In the genomic region with DNA sequence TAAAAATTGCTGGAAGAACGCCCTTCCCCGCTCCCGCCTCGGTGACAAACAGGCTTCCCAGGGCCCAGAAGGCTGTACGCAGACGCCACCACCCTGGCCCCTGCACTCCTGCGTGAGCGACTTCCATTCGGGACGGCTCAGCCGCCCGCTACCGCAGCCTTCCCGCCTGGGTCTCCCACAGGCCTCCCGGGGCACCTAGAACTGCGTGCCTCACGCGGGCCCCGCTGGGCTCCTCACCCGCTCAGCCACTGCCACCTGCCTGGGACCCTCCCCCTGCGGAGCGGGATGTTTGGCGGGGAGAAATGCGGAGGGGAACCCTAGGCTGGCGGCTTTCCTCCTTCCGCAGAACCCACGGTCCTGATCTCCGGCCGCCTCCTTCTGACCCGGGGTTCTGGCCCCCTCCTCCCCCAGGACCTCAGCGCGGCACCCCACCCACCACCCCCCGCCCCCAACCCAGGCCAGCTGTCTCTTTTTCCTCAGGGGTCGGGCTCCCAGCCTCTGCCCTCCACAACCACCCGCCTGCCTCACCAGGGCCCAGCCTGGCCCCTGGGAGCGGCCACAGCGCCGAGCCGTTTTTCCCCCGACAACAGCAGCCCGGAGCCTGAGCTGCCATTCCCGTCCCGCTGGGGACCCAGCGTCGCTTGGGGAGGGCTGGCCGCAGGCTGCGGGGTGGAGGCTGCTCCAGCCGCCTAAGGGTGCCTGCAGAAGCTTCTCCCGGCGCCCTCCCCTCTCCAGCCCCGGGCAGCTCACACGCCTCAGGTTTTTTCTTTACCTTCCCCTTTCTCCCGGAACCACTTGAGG, we compare ENCODE assay signal across 8 cellular contexts. TPM values are rescaled to one million over a fixed set of nuclear protein-coding genes. Genes with fewer than 3 reads are reported as not detected.
DNase-seq lines count a peak whose midpoint lies in the region; ATAC-seq and TF ChIP-seq lines count a peak whose summit lies in the region.

No MANE protein-coding gene starts in this region.

- 3 to 4% methylated on average over 32 to 33 of the region's 53 CpGs for WGBS in thyroid gland, 2 donors

- H3K9ac ChIP-seq in HCT116 (ENCODE audit: low read length), result peak overlapping the region; percentile 66

- RAD21 ChIA-PET in HCT116 (lab: Charles Lee; ENCODE audit: low non-redundant PET in 1 of 2, low total read pairs in 2 of 2, uncharacterized antibody in 2 of 2, unreplicated experiment in 2 of 2), result interaction anchor here (0.6 kb wide), 2 partner anchors 14 to 47 kb away, joined by 3 to 6 read pairs; no protein-coding TSS in a partner anchor

- H3K4me2 ChIP-seq in HCT116 (ENCODE audit: low read length), result peak overlapping the region; percentile 82

- H3K27ac ChIP-seq in HCT116 (ENCODE audit: low read depth, low read length) (peak overlapping the region; percentile 71), thyroid gland (peak overlapping the region in 2 of 3 donors; percentile 51 to 68)

- no TSS peak for BruUV-seq in HCT116 (replicated peaks; lab: Mats Ljungman, UMichigan)

- CTCF ChIA-PET in AG04449 (lab: Yijun Ruan, JAX) (interaction anchor here (6.2 kb wide), 1 partner anchor 17 kb away, joined by 41 read pairs; no protein-coding TSS in a partner anchor), HCT116 (lab: Charles Lee) (interaction anchor here (1.9 kb wide), 1 partner anchor 18 kb away, joined by 6 read pairs; no protein-coding TSS in a partner anchor)
- CTCF ChIA-PET in activated CD8-positive, alpha-beta memory T cell treated with anti-CD3 and anti-CD28 coated beads, Interleukin-2, amount 10 ng/mL, durations not matched to agents 7 days and 5 days (lab: Charles Lee), result interaction anchor here (0.6 to 2.1 kb wide), 4 partner anchors 18 to 677 kb away, joined by 3 to 6 read pairs (median 4); no protein-coding TSS in a partner anchor

- no peaks in the 10 kb centered on the region for H3K9me3 ChIP-seq in HCT116 (ENCODE audit: control insufficient read depth in 1 of 2, insufficient read depth in 1 of 2, low read depth in 1 of 2, low read length in 2 of 2)
- no peaks in the 10 kb centered on the region for H3K9me3 ChIP-seq in thyroid gland

- H3K4me1 Mint-ChIP-seq in activated CD8-positive, alpha-beta memory T cell treated with anti-CD3 and anti-CD28 coated beads, Interleukin-2, amount 10 ng/mL, durations not matched to agents 7 days and 5 days, result peaks cover 4% of the 10 kb centered on the region
- no peaks in the 10 kb centered on the region for H3K4me1 Mint-ChIP-seq in mesothelial cell of epicardium

- peaks cover 13% of the 10 kb centered on the region for H3K27me3 Mint-ChIP-seq in activated CD8-positive, alpha-beta memory T cell treated with anti-CD3 and anti-CD28 coated beads, Interleukin-2, amount 10 ng/mL, durations not matched to agents 7 days and 5 days
- no peaks in the 10 kb centered on the region for H3K27me3 Mint-ChIP-seq in mesothelial cell of epicardium (ENCODE audit: low read depth)

- H3K9me2 ChIP-seq in HCT116 (ENCODE audit: insufficient read depth), result no peaks in the 10 kb centered on the region

- H3K79me2 ChIP-seq in HCT116 (ENCODE audit: insufficient read depth, low read length), result no peaks in the 10 kb centered on the region

- no peaks in the 10 kb centered on the region for H3K36me3 Mint-ChIP-seq in activated CD8-positive, alpha-beta memory T cell treated with anti-CD3 and anti-CD28 coated beads, Interleukin-2, amount 10 ng/mL, durations not matched to agents 7 days and 5 days
- H3K36me3 Mint-ChIP-seq in mesothelial cell of epicardium, result no peaks in the 10 kb centered on the region

- no peak overlapping the region for H3K27ac Mint-ChIP-seq in activated CD8-positive, alpha-beta memory T cell treated with anti-CD3 and anti-CD28 coated beads, Interleukin-2, amount 10 ng/mL, durations not matched to agents 7 days and 5 days
- H3K27ac Mint-ChIP-seq in mesothelial cell of epicardium, result peak overlapping the region; percentile 72

- H3K4me3 Mint-ChIP-seq in activated CD8-positive, alpha-beta memory T cell treated with anti-CD3 and anti-CD28 coated beads, Interleukin-2, amount 10 ng/mL, durations not matched to agents 7 days and 5 days, result peak overlapping the region; percentile 24
- peak overlapping the region; percentile 71 for H3K4me3 Mint-ChIP-seq in mesothelial cell of epicardium

- H2AFZ ChIP-seq in HCT116 (ENCODE audit: low read depth, low read length, poor library complexity, severe bottlenecking), result peak overlapping the region; percentile 45

- peaks cover 0 to 10% of the 10 kb centered on the region in 2 experiments; a peak in 2 of 4 replicates for H3K4me1 ChIP-seq in HCT116 (ENCODE audit: control insufficient read depth in 1 of 2, insufficient read depth in 2 of 2, low read length in 2 of 2)
- H3K4me1 ChIP-seq in thyroid gland, result peaks cover 13 to 15% of the 10 kb centered on the region in 2 donors

- TF ChIP-seq CTCF in AG04449 (IDR thresholded peaks at IDR 0.05; ENCODE audit: insufficient read depth, low read length, missing control alignments) (no peak), HCT116 (IDR thresholded peaks at IDR 0.05 in 2 of 3, conservative IDR thresholded peaks at IDR 0.05 in 1 of 3; ENCODE audit: borderline replicate concordance in 1 of 3, insufficient read depth in 1 of 3, low read depth in 2 of 3, low read length in 2 of 3) (no peak), epithelial cell of proximal tubule (conservative IDR thresholded peaks at IDR 0.05; ENCODE audit: low read depth, low read length) (no peak), mesothelial cell of epicardium (IDR thresholded peaks at IDR 0.05; ENCODE audit: unreplicated experiment) (no peak), thyroid gland (IDR thresholded peaks at IDR 0.05) (no peak)

- H3K36me3 ChIP-seq in HCT116 (ENCODE audit: control insufficient read depth in 1 of 2, insufficient read depth in 2 of 2, low read length in 2 of 2), result no peaks in the 10 kb centered on the region
- no peaks in the 10 kb centered on the region for H3K36me3 ChIP-seq in thyroid gland

- TF ChIP-seq RAD21 in HCT116 (IDR thresholded peaks at IDR 0.05; ENCODE audit: low read depth), result no peak

- TF ChIP-seq POLR2A in HCT116 (IDR thresholded peaks at IDR 0.05; ENCODE audit: borderline replicate concordance, extremely low read depth, insufficient read depth, insufficient read length) (peak; percentile 28), thyroid gland (IDR thresholded peaks at IDR 0.05) (peak in 1 of 2 donors; percentile 32)

- no peaks in the 10 kb centered on the region for H4K20me1 ChIP-seq in HCT116 (ENCODE audit: insufficient read depth)

- no peak for DNase-seq in AG04449 (ENCODE audit: low read depth, low spot score)
- no peak for DNase-seq in HCT116 (ENCODE audit: low read depth, low spot score)
- no peak for DNase-seq in activated CD8-positive, alpha-beta memory T cell treated with anti-CD3 and anti-CD28 coated beads, Interleukin-2, amount 10 ng/mL, durations not matched to agents 7 days and 5 days
- no peak for DNase-seq in epithelial cell of proximal tubule (ENCODE audit: low read depth)
- DNase-seq in mesothelial cell of epicardium (ENCODE audit: low spot score in 2 of 2, unreplicated experiment in 2 of 2), result peak; percentile 27 to 64
- DNase-seq in thyroid gland, result peak; percentile 48

- no peaks in the 10 kb centered on the region for H3K27me3 ChIP-seq in HCT116 (ENCODE audit: insufficient read depth, low read length)
- no peaks in the 10 kb centered on the region for H3K27me3 ChIP-seq in thyroid gland

- peak; percentile 72 for ATAC-seq in HCT116
- ATAC-seq in activated CD8-positive, alpha-beta memory T cell treated with anti-CD3 and anti-CD28 coated beads, Interleukin-2, amount 10 ng/mL, durations not matched to agents 7 days and 5 days, result peak; percentile 60
- no peak for ATAC-seq in GM18868 (IDR thresholded peaks at IDR 0.05; ENCODE audit: unreplicated experiment)
- no peak for ATAC-seq in HG03280 (IDR thresholded peaks at IDR 0.05; ENCODE audit: unreplicated experiment)

- POLR2A ChIA-PET in AG04449 (lab: Yijun Ruan, JAX), result interaction anchor here (0.6 to 1.2 kb wide), 3 partner anchors 18 to 106 kb away, joined by 3 to 6 read pairs (median 3); a partner anchor contains a TSS
- POLR2A ChIA-PET in HCT116 (lab: Charles Lee), result no interaction called here

- H3K4me3 ChIP-seq in AG04449 (ENCODE audit: low read depth, low read length) (peak overlapping the region; percentile 51), HCT116 (replicated peaks in 1 of 2; ENCODE audit: low read depth in 1 of 2, low read length in 2 of 2) (peak overlapping the region; percentile 51 to 60), epithelial cell of proximal tubule (ENCODE audit: low read depth, low read length) (peak overlapping the region; percentile 68), thyroid gland (replicated peaks in 1 of 3) (peak overlapping the region in 2 of 3 donors; percentile 46 to 54)

- H3K9me3 Mint-ChIP-seq in activated CD8-positive, alpha-beta memory T cell treated with anti-CD3 and anti-CD28 coated beads, Interleukin-2, amount 10 ng/mL, durations not matched to agents 7 days and 5 days (ENCODE audit: low read depth), result no peaks in the 10 kb centered on the region
- no peaks in the 10 kb centered on the region for H3K9me3 Mint-ChIP-seq in mesothelial cell of epicardium

- intact Hi-C loops in HCT116 (cut with micrococcal nuclease), result no loop called here
- intact Hi-C loops in thyroid gland (cut with DNase I), result no loop called here

TF ChIP-seq in HCT116, 20 proteins besides CTCF, POLR2A, EP300 and RAD21:
- TF ChIP-seq ZFX (IDR thresholded peaks at IDR 0.05) (peak; percentile 42; the same call in 1 of the 2 replicates), JUND (IDR thresholded peaks at IDR 0.05) (no peak)

RNA-seq across cellular contexts. Expression of a gene that starts 27.6 kb away (rescaled TPM):
- total RNA-seq in HCT116 (2021; ENCODE audit: unreplicated experiment), result 233 TPM
- polyA plus RNA-seq in HCT116 (2012), result 124 and 126 TPM in 2 replicates
- 100 to 1,000 TPM; 184 to 238 TPM for total RNA-seq in activated CD8-positive, alpha-beta memory T cell treated with anti-CD3 and anti-CD28 coated beads, Interleukin-2, amount 10 ng/mL, durations not matched to agents 7 days and 5 days
- total RNA-seq in epithelial cell of proximal tubule, result 55.6 and 67.9 TPM in 2 replicates
- total RNA-seq in mesothelial cell of epicardium, result 133 to 136 TPM (median 135 TPM) in 3 replicates
- 100 to 1,000 TPM in 3 of 4 donors, 10 to 100 TPM in 1; 98.9 to 114 (median 110) TPM for total RNA-seq in thyroid gland

RNA-seq across cellular contexts. Expression of a gene that starts 47.8 kb away (rescaled TPM):
- total RNA-seq in HCT116 (2021; ENCODE audit: unreplicated experiment), result 218 TPM
- polyA plus RNA-seq in HCT116 (2012), result 238 and 254 TPM in 2 replicates
- total RNA-seq in activated CD8-positive, alpha-beta memory T cell treated with anti-CD3 and anti-CD28 coated beads, Interleukin-2, amount 10 ng/mL, durations not matched to agents 7 days and 5 days, result 100 to 1,000 TPM; 151 to 175 TPM
- 285 and 329 TPM in 2 replicates for total RNA-seq in epithelial cell of proximal tubule
- total RNA-seq in mesothelial cell of epicardium, result 146 to 149 TPM (median 148 TPM) in 3 replicates
- total RNA-seq in thyroid gland, result 100 to 1,000 TPM; 368 to 750 (median 528) TPM

Comparison
In these comparisons a context has a peak if more than half of its experiments do, and no peak if none do; other contexts are left out.
1. DNase-seq: peak in mesothelial cell of epicardium (2 of 2) and thyroid gland (2 of 2); none in AG04449 (single experiment), HCT116 (single experiment), activated CD8-positive, alpha-beta memory T cell treated with anti-CD3 and anti-CD28 coated beads, Interleukin-2, amount 10 ng/mL, durations not matched to agents 7 days and 5 days (single experiment) and epithelial cell of proximal tubule (single experiment).
2. ATAC-seq: peak in HCT116 (single experiment) and activated CD8-positive, alpha-beta memory T cell treated with anti-CD3 and anti-CD28 coated beads, Interleukin-2, amount 10 ng/mL, durations not matched to agents 7 days and 5 days (single experiment); none in GM18868 (single experiment) and HG03280 (single experiment).
3. Peak in every context shown above with its lines, with median percentiles within 50 percentile points of each other: H3K4me3 ChIP-seq.